Comparison of ENCODE assay signal across 10 cellular contexts in the genomic region with DNA sequence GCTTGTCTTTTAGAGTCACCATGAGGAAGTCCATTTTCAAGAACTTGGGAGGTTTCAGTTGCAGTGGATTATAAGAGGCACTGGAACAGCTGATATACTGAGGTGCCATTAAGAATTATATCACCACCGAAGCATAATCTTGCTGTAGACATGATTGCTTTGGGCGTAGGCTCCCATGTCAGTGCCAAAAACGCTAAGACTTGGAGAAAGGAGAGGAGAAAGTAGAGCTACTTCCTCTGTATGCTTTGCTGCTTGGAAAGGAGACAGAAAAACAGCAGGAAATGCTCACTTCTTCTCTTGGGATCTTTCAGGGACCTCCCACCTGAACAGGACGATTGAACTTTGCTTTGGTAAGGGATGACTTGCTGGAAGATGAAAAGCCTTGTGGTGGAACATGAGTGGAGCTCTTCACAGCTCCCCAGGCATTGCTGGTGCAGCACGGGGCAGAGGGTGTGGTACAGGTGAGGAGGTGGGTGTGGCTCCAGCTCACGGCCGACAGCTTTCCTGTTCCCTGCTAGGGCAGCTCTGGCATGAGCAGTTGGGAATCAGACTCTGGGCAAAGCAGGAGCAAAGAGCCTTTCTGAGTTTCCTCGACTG.
DNase-seq lines count a peak whose midpoint lies in the region; ATAC-seq and TF ChIP-seq lines count a peak whose summit lies in the region.
"Had no signal": no experiment of that assay in that cellular context is flagged by ENCODE, and none has a peak within 500 bp of the region (broad histone marks: within the 10 kb centered on the region; RNA-seq: fewer than 3 reads in every experiment).

No MANE protein-coding gene starts in this region.

- TF ChIP-seq POLR2A in uterus (IDR thresholded peaks at IDR 0.05): no peak

- ATAC-seq in left colon: peak; percentile 93

- H3K27ac ChIP-seq in ascending aorta (peak overlapping the region; percentile 59 to 72), uterus (peak overlapping the region; percentile 43 to 52)

- H3K36me3 ChIP-seq in ascending aorta (no peaks in the 10 kb centered on the region), uterus (no peaks in the 10 kb centered on the region)

- TF ChIP-seq CTCF in ascending aorta (IDR thresholded peaks at IDR 0.05): no peak
- no peak for TF ChIP-seq CTCF in uterus (IDR thresholded peaks at IDR 0.05)
- no peak for TF ChIP-seq CTCF in CD14-positive monocyte (IDR thresholded peaks at IDR 0.05)

- no peaks in the 10 kb centered on the region for H3K27me3 ChIP-seq in ascending aorta
- no peaks in the 10 kb centered on the region for H3K27me3 ChIP-seq in uterus

- intact Hi-C loops in ascending aorta (cut with DNase I) (loop anchor here (5.0 kb wide), 1 partner anchor 192 kb away; the partner anchor contains the start of gene JAG1), left colon (cut with DNase I, micrococcal nuclease) (no loop called here), uterus (cut with DNase I; ENCODE audit: low total_unique reads) (no loop called here), CD14-positive monocyte (cut with micrococcal nuclease) (no loop called here)

- H3K4me1 Mint-ChIP-seq in CD14-positive monocyte: peaks cover 25% of the 10 kb centered on the region

- H3K4me3 ChIP-seq in ascending aorta (peak overlapping the region in 1 of 2 donors; percentile 0), uterus (no peak overlapping the region)

- no peaks in the 10 kb centered on the region for H3K27me3 Mint-ChIP-seq in CD14-positive monocyte (ENCODE audit: low read depth in 3 of 3)

- H3K36me3 Mint-ChIP-seq in CD14-positive monocyte: no peaks in the 10 kb centered on the region

- H3K9me3 ChIP-seq in ascending aorta (no peaks in the 10 kb centered on the region), uterus (no peaks in the 10 kb centered on the region)

- H3K27ac Mint-ChIP-seq in CD14-positive monocyte: peak overlapping the region in 1 of 7 donors; percentile 51

- DNase-seq in NCI-H146 (lab: John Stamatoyannopoulos, UW): peak; percentile 50
- no peak for DNase-seq in NCI-H146 treated with DMSO at 0.1 percent for 48 hours (lab: John Stamatoyannopoulos, UW; ENCODE audit: unreplicated experiment)
- no peak for DNase-seq in ascending aorta (ENCODE audit: low spot score in 2 of 2)
- DNase-seq in left colon: peak; percentile 81 to 91
- no peak for DNase-seq in uterus
- no peak for DNase-seq in pons (ENCODE audit: low spot score)
- DNase-seq in stimulated activated CD4-positive, alpha-beta T cell treated with anti-CD3 and anti-CD28 coated beads, Interleukin-4, amount 100 ng/mL, for 4 hours: no peak
- no peak for DNase-seq in CD14-positive monocyte (ENCODE audit: low spot score)
- DNase-seq: 8988T; activated naive CD4-positive, alpha-beta T cell had no signal

- H3K4me1 ChIP-seq in ascending aorta: peaks cover 0 to 25% of the 10 kb centered on the region in 2 donors
- no peaks in the 10 kb centered on the region for H3K4me1 ChIP-seq in uterus

- peaks cover 0 to 1% (median 0%) of the 10 kb centered on the region in 7 donors for H3K9me3 Mint-ChIP-seq in CD14-positive monocyte

- H3K4me3 Mint-ChIP-seq in CD14-positive monocyte: no peak overlapping the region

Comparison
In these comparisons a context has a peak if more than half of its experiments do, and no peak if none do; other contexts are left out.
1. DNase-seq: peak in NCI-H146 (single experiment) and left colon (2 of 2); none in NCI-H146 treated with DMSO at 0.1 percent for 48 hours (single experiment), ascending aorta (0 of 2), uterus (0 of 2), pons (single experiment), stimulated activated CD4-positive, alpha-beta T cell treated with anti-CD3 and anti-CD28 coated beads, Interleukin-4, amount 100 ng/mL, for 4 hours (0 of 2) and CD14-positive monocyte (single experiment).